8 cellular contexts compared by ENCODE assay signal in the genomic region with DNA sequence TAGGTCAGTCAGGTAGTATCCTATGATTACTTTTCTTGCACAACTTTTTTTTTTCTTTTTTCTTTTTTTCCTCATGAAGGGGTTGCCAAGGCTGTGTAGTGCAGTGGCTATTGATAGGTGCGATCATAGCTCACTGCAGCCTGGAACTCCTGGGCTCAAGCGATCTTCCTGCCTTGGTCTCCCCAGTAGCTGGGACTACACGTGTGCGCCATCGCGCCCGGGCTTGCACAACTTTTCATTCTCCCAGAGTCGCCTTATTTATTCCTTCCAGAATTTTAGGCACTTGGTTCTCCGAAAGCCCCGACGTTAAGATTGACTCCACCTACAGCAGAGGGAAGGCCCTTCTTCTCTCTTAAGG. TPM values are rescaled to one million over a fixed set of nuclear protein-coding genes. Genes with fewer than 3 reads are reported as not detected.
DNase-seq lines count a peak whose midpoint lies in the region; ATAC-seq and TF ChIP-seq lines count a peak whose summit lies in the region.

No MANE protein-coding gene starts in this region.

- peaks cover 0 to 22% (median 0%) of the 10 kb centered on the region in 3 experiments for H3K36me3 ChIP-seq in naive thymus-derived CD4-positive, alpha-beta T cell (ENCODE audit: control insufficient read depth in 2 of 3, insufficient read depth in 3 of 3, low read length in 3 of 3)

- no peak for ATAC-seq in naive thymus-derived CD4-positive, alpha-beta T cell
- no peak for ATAC-seq in HG03571 (IDR thresholded peaks at IDR 0.05; ENCODE audit: unreplicated experiment)
- ATAC-seq in GM21515 (IDR thresholded peaks at IDR 0.05; ENCODE audit: unreplicated experiment) = no peak
- no peak for ATAC-seq in GM18519 (IDR thresholded peaks at IDR 0.05; ENCODE audit: low FRiP score, unreplicated experiment)
- ATAC-seq in GM21423 (IDR thresholded peaks at IDR 0.05; ENCODE audit: unreplicated experiment) = no peak

- peaks cover 0 to 28% (median 13%) of the 10 kb centered on the region in 3 experiments for H3K9me3 ChIP-seq in naive thymus-derived CD4-positive, alpha-beta T cell (ENCODE audit: control insufficient read depth in 2 of 3, low read length in 3 of 3)

- POLR2A ChIA-PET in AG04449 (lab: Yijun Ruan, JAX) = no interaction called here
- POLR2A ChIA-PET in naive thymus-derived CD4-positive, alpha-beta T cell (lab: Charles Lee) = interaction anchor here (0.5 to 1.1 kb wide), 6 partner anchors 9 to 74 kb away, joined by 3 to 4 read pairs (median 3); a partner anchor contains a TSS

- DNase-seq in AG04449 (ENCODE audit: low read depth, low spot score) (no peak), LNCaP clone FGC (ENCODE audit: low read depth) (no peak), dorsolateral prefrontal cortex (no peak)
- DNase-seq in naive thymus-derived CD4-positive, alpha-beta T cell = no peak

- peaks cover 4% of the 10 kb centered on the region in 2 donors for H3K4me1 ChIP-seq in naive thymus-derived CD4-positive, alpha-beta T cell (ENCODE audit: control insufficient read depth in 2 of 2, insufficient read depth in 2 of 2, low read length in 2 of 2)

- TF ChIP-seq CTCF in AG04449 (IDR thresholded peaks at IDR 0.05; ENCODE audit: insufficient read depth, low read length, missing control alignments) = no peak
- TF ChIP-seq CTCF in LNCaP clone FGC (IDR thresholded peaks at IDR 0.05; ENCODE audit: control insufficient read depth, extremely low read depth, insufficient read depth) = no peak
- TF ChIP-seq CTCF in dorsolateral prefrontal cortex (IDR thresholded peaks at IDR 0.05 in 54 of 56, conservative IDR thresholded peaks at IDR 0.05 in 2 of 56; ENCODE audit: low read depth in 1 of 56, partially characterized antibody in 56 of 56) = no peak

- no peaks in the 10 kb centered on the region for H3K27me3 Mint-ChIP-seq in naive thymus-derived CD4-positive, alpha-beta T cell

- H3K4me1 Mint-ChIP-seq in naive thymus-derived CD4-positive, alpha-beta T cell = peaks cover 19 to 40% (median 36%) of the 10 kb centered on the region in 7 donors

- H3K36me3 Mint-ChIP-seq in naive thymus-derived CD4-positive, alpha-beta T cell = peaks cover 29 to 54% (median 47%) of the 10 kb centered on the region in 5 donors

- H3K4me3 Mint-ChIP-seq in naive thymus-derived CD4-positive, alpha-beta T cell = peak overlapping the region; percentile 90 to 100 (median 97)

- H3K4me3 ChIP-seq in AG04449 (ENCODE audit: low read depth, low read length) (peak overlapping the region; percentile 91), LNCaP clone FGC (ENCODE audit: low read depth, low read length) (peak overlapping the region; percentile 73), dorsolateral prefrontal cortex (peak overlapping the region; percentile 61 to 95 (median 84))
- H3K4me3 ChIP-seq in naive thymus-derived CD4-positive, alpha-beta T cell (ENCODE audit: low read length) = peak overlapping the region; percentile 70

- H3K27ac ChIP-seq in dorsolateral prefrontal cortex = peak overlapping the region; percentile 56 to 98 (median 94)
- peak overlapping the region; percentile 77 for H3K27ac ChIP-seq in naive thymus-derived CD4-positive, alpha-beta T cell (ENCODE audit: low read depth, low read length)

- intact Hi-C loops in dorsolateral prefrontal cortex (cut with DNase I) = loop anchor here (2.0 to 10.0 kb wide), 5 partner anchors 22 to 102 kb away; a partner anchor contains a TSS
- intact Hi-C loops in naive thymus-derived CD4-positive, alpha-beta T cell (cut with micrococcal nuclease) = loop anchor here (1.0 to 10.0 kb wide), 3 partner anchors 213 to 438 kb away; a partner anchor contains a TSS

- no peaks in the 10 kb centered on the region for H3K27me3 ChIP-seq in dorsolateral prefrontal cortex
- H3K27me3 ChIP-seq in naive thymus-derived CD4-positive, alpha-beta T cell (ENCODE audit: control insufficient read depth in 2 of 2, insufficient read depth in 2 of 2, low read length in 2 of 2) = no peaks in the 10 kb centered on the region

- peak overlapping the region; percentile 87 to 96 (median 92) for H3K27ac Mint-ChIP-seq in naive thymus-derived CD4-positive, alpha-beta T cell

- peaks cover 4 to 96% (median 63%) of the 10 kb centered on the region in 11 donors for H3K9me3 Mint-ChIP-seq in naive thymus-derived CD4-positive, alpha-beta T cell

- CTCF ChIA-PET in AG04449 (lab: Yijun Ruan, JAX) = no interaction called here
- CTCF ChIA-PET in naive thymus-derived CD4-positive, alpha-beta T cell (lab: Charles Lee) = no interaction called here

RNA-seq across cellular contexts. Expression of a gene that starts 0.9 kb away (rescaled TPM):
- total RNA-seq in dorsolateral prefrontal cortex = 10 to 100 TPM in 15 of 120 experiments, 1 to 10 TPM in 105; 3.2 to 14.0 (median 7.5) TPM
- total RNA-seq in naive thymus-derived CD4-positive, alpha-beta T cell = 1 to 10 TPM; 1.5 to 9.6 (median 5.2) TPM
- 1 to 10 TPM; 3.3 to 8.2 TPM for polyA plus RNA-seq in naive thymus-derived CD4-positive, alpha-beta T cell

RNA-seq across cellular contexts. Expression of a gene that starts 21.6 kb away (rescaled TPM):
- total RNA-seq in dorsolateral prefrontal cortex = 10 to 100 TPM; 11.3 to 46.1 (median 21.5) TPM
- total RNA-seq in naive thymus-derived CD4-positive, alpha-beta T cell = 10 to 100 TPM; 11.1 to 33.4 (median 14.5) TPM
- 10 to 100 TPM in 1 of 2 donors, 1 to 10 TPM in 1; 9.3 to 14.3 TPM for polyA plus RNA-seq in naive thymus-derived CD4-positive, alpha-beta T cell

RNA-seq across cellular contexts. Expression of a gene that starts 38.7 kb away (rescaled TPM):
- total RNA-seq in dorsolateral prefrontal cortex = 10 to 100 TPM; 18.9 to 73.4 (median 37.6) TPM
- total RNA-seq in naive thymus-derived CD4-positive, alpha-beta T cell = 10 to 100 TPM in 3 of 5 experiments, 1 to 10 TPM in 2; 7.7 to 28.5 (median 13.3) TPM
- 1 to 10 TPM; 3.7 to 6.5 TPM for polyA plus RNA-seq in naive thymus-derived CD4-positive, alpha-beta T cell
